ENCODE assay signal across 21 cellular contexts in genomic region chr3:14001136-14001535, GRCh38.
DNase-seq lines count a peak whose midpoint lies in the region; ATAC-seq and TF ChIP-seq lines count a peak whose summit lies in the region.
"Had no signal": no experiment of that assay in that cellular context is flagged by ENCODE, and none has a peak within 500 bp of the region (broad histone marks: within the 10 kb centered on the region; RNA-seq: fewer than 3 reads in every experiment).

No MANE protein-coding gene starts in this region.

- H3K27ac Mint-ChIP-seq in osteocyte (ENCODE audit: unreplicated experiment): peak overlapping the region; percentile 43
- H3K27ac Mint-ChIP-seq: activated T-cell treated with anti-CD3 and anti-CD28 coated beads, Interleukin-2, amount 50 U/mL, for 24 hours; memory B cell had no signal

- no peaks in the 10 kb centered on the region for H3K79me2 ChIP-seq in HCT116 (ENCODE audit: insufficient read depth, low read length)

- RAD21 ChIA-PET in HCT116 (lab: Charles Lee; ENCODE audit: low non-redundant PET in 1 of 2, low total read pairs in 2 of 2, uncharacterized antibody in 2 of 2, unreplicated experiment in 2 of 2): no interaction called here

- no peak for TF ChIP-seq POLR2A in HCT116 (IDR thresholded peaks at IDR 0.05; ENCODE audit: borderline replicate concordance, extremely low read depth, insufficient read depth, insufficient read length)

- peaks cover 8% of the 10 kb centered on the region for H3K4me1 Mint-ChIP-seq in osteocyte (ENCODE audit: unreplicated experiment)
- H3K4me1 Mint-ChIP-seq: memory B cell had no signal

- intact Hi-C loops in HCT116 (cut with micrococcal nuclease) (no loop called here), lower lobe of right lung (cut with DNase I) (no loop called here)

- H3K4me1 ChIP-seq in HCT116 (ENCODE audit: control insufficient read depth in 1 of 2, insufficient read depth in 2 of 2, low read length in 2 of 2) (peaks cover 0 to 9% of the 10 kb centered on the region in 2 experiments; a peak in 2 of 4 replicates), lower lobe of right lung (no peaks in the 10 kb centered on the region), BE2C (no peaks in the 10 kb centered on the region)
- H3K4me1 ChIP-seq: tibial artery had no signal

- H3K27me3 Mint-ChIP-seq in osteocyte (ENCODE audit: unreplicated experiment): peaks cover 2% of the 10 kb centered on the region

- H3K4me3 ChIP-seq in HCT116 (replicated peaks in 1 of 2; ENCODE audit: low read depth in 1 of 2, low read length in 2 of 2) (no peak overlapping the region), lower lobe of right lung (no peak overlapping the region), BE2C (ENCODE audit: low read depth, low read length) (no peak overlapping the region)
- H3K4me3 ChIP-seq: tibial artery had no signal

- H3K9me2 ChIP-seq in HCT116 (ENCODE audit: insufficient read depth): no peaks in the 10 kb centered on the region

- no peak overlapping the region for H3K9ac ChIP-seq in HCT116 (ENCODE audit: low read length)

- no peak overlapping the region for H3K4me3 Mint-ChIP-seq in osteocyte (ENCODE audit: unreplicated experiment)
- H3K4me3 Mint-ChIP-seq: activated T-cell treated with anti-CD3 and anti-CD28 coated beads, Interleukin-2, amount 50 U/mL, for 24 hours; memory B cell had no signal

- no peaks in the 10 kb centered on the region for H4K20me1 ChIP-seq in HCT116 (ENCODE audit: insufficient read depth)

- H3K9me3 ChIP-seq in HCT116 (ENCODE audit: control insufficient read depth in 1 of 2, insufficient read depth in 1 of 2, low read depth in 1 of 2, low read length in 2 of 2) (no peaks in the 10 kb centered on the region), lower lobe of right lung (no peaks in the 10 kb centered on the region), BE2C (no peaks in the 10 kb centered on the region)
- H3K9me3 ChIP-seq: tibial artery had no signal

- H3K36me3 ChIP-seq in HCT116 (ENCODE audit: control insufficient read depth in 1 of 2, insufficient read depth in 2 of 2, low read length in 2 of 2) (no peaks in the 10 kb centered on the region), lower lobe of right lung (no peaks in the 10 kb centered on the region), BE2C (no peaks in the 10 kb centered on the region)
- H3K36me3 ChIP-seq: tibial artery had no signal

- BruUV-seq in HCT116 (replicated peaks; lab: Mats Ljungman, UMichigan): no TSS peak

- TF ChIP-seq CTCF in HCT116 (IDR thresholded peaks at IDR 0.05 in 2 of 3, conservative IDR thresholded peaks at IDR 0.05 in 1 of 3; ENCODE audit: borderline replicate concordance in 1 of 3, insufficient read depth in 1 of 3, low read depth in 2 of 3, low read length in 2 of 3): no peak
- no peak for TF ChIP-seq CTCF in osteocyte (IDR thresholded peaks at IDR 0.05)
- no peak for TF ChIP-seq CTCF in lower lobe of right lung (IDR thresholded peaks at IDR 0.05)
- TF ChIP-seq CTCF in BE2C (IDR thresholded peaks at IDR 0.05; ENCODE audit: low read depth, low read length): no peak

- TF ChIP-seq RAD21 in HCT116 (IDR thresholded peaks at IDR 0.05; ENCODE audit: low read depth): no peak

- POLR2A ChIA-PET in HCT116 (lab: Charles Lee): no interaction called here

- ATAC-seq in HCT116 (no peak), lower lobe of right lung (no peak), HG03354 (IDR thresholded peaks at IDR 0.05; ENCODE audit: poor library complexity, severe bottlenecking, unreplicated experiment) (no peak)
- ATAC-seq: stimulated activated naive CD8-positive, alpha-beta T cell treated with anti-CD3 and anti-CD28 coated beads, Interleukin-15, Interleukin-2, amounts not matched to agents 100 U/mL and 50 U/mL, for 24 hours had no signal

- H3K36me3 Mint-ChIP-seq in osteocyte (ENCODE audit: unreplicated experiment): no peaks in the 10 kb centered on the region
- H3K36me3 Mint-ChIP-seq: memory B cell had no signal

- CTCF ChIA-PET in HCT116 (lab: Charles Lee): no interaction called here

- peak overlapping the region; percentile 83 for H2AFZ ChIP-seq in HCT116 (ENCODE audit: low read depth, low read length, poor library complexity, severe bottlenecking)

- DNase-seq in HCT116 (ENCODE audit: low read depth, low spot score) (no peak), RKO (ENCODE audit: low spot score) (peak; percentile 64), dermis blood vessel endothelial cell (peak; percentile 19), osteocyte (ENCODE audit: extremely low spot score, unreplicated experiment) (no peak), lower lobe of right lung (no peak), BE2C (no peak)
- DNase-seq: activated CD4-positive, CD25-positive, alpha-beta regulatory T cell treated with anti-CD3 and anti-CD28 coated beads, Interleukin-2, amount 50 U/mL, for 72 hours; activated T-cell treated with anti-CD3 and anti-CD28 coated beads, Interleukin-2, amount 50 U/mL, for 24 hours; amniotic stem cell; caudate nucleus; DND-41; erythroblast; kidney glomerular epithelial cell; NCI-H1436; NCI-H526; small intestine; stimulated activated CD4-positive, alpha-beta T cell treated with anti-CD3 and anti-CD28 coated beads, Interleukin-4, amount 100 ng/mL, for 1 hour; stimulated activated naive CD8-positive, alpha-beta T cell treated with anti-CD3 and anti-CD28 coated beads, Interleukin-15, Interleukin-2, amounts not matched to agents 100 U/mL and 50 U/mL, for 24 hours; tibial artery had no signal

- no peaks in the 10 kb centered on the region for H3K27me3 ChIP-seq in HCT116 (ENCODE audit: insufficient read depth, low read length)
- no peaks in the 10 kb centered on the region for H3K27me3 ChIP-seq in lower lobe of right lung (ENCODE audit: low read depth)
- H3K27me3 ChIP-seq in BE2C: no peaks in the 10 kb centered on the region
- H3K27me3 ChIP-seq: tibial artery had no signal

- peak overlapping the region; percentile 44 for H3K4me2 ChIP-seq in HCT116 (ENCODE audit: low read length)

- no peak overlapping the region for H3K27ac ChIP-seq in HCT116 (ENCODE audit: low read depth, low read length)
- H3K27ac ChIP-seq in lower lobe of right lung: no peak overlapping the region
- H3K27ac ChIP-seq: tibial artery had no signal

- H3K9me3 Mint-ChIP-seq in osteocyte (ENCODE audit: unreplicated experiment): no peaks in the 10 kb centered on the region
- H3K9me3 Mint-ChIP-seq: activated T-cell treated with anti-CD3 and anti-CD28 coated beads, Interleukin-2, amount 50 U/mL, for 24 hours; memory B cell had no signal

TF ChIP-seq in HCT116, 20 proteins besides CTCF, POLR2A, EP300 and RAD21:
- TF ChIP-seq ATF3 (IDR thresholded peaks at IDR 0.05): no peak
- peak; percentile 32 for TF ChIP-seq FOSL1 (IDR thresholded peaks at IDR 0.05; ENCODE audit: low read depth)
- no peak for TF ChIP-seq EZH2phosphoT487 (IDR thresholded peaks at IDR 0.05; ENCODE audit: borderline replicate concordance)
- no peak for TF ChIP-seq JUND (IDR thresholded peaks at IDR 0.05)

Comparison
In these comparisons a context has a peak if more than half of its experiments do, and no peak if none do; other contexts are left out.
1. DNase-seq: peak in RKO (single experiment) and dermis blood vessel endothelial cell (single experiment); none in HCT116 (single experiment), osteocyte (single experiment), lower lobe of right lung (single experiment) and BE2C (single experiment).